Comparison of ENCODE assay signal across 8 cellular contexts in genomic region chr16:67236551-67237395, GRCh38. TPM values are rescaled to one million over a fixed set of nuclear protein-coding genes. Genes with fewer than 3 reads are reported as not detected.
DNase-seq lines count a peak whose midpoint lies in the region; ATAC-seq, FAIRE-seq and TF ChIP-seq lines count a peak whose summit lies in the region.

No MANE protein-coding gene starts in this region.

- peaks cover 4% of the 10 kb centered on the region for H4K20me1 ChIP-seq in K562 (replicated peaks; ENCODE audit: control insufficient read depth, insufficient read depth, low read length)

- peak; percentile 68 for FAIRE-seq in K562 (lab: Jason Lieb, UNC)

- no peak overlapping the region for H4K8ac ChIP-seq in mesendoderm (ENCODE audit: low read depth, low read length)

- peak overlapping the region; percentile 56 for H3K27ac ChIP-seq in CD4-positive, alpha-beta memory T cell (ENCODE audit: low read depth, low read length)
- H3K27ac ChIP-seq in K562 (ENCODE audit: extremely low read depth, low read depth, low read length) (peak overlapping the region; percentile 43; the same call in 1 of the 3 replicates), mesendoderm (ENCODE audit: low read depth, low read length) (no peak overlapping the region)

- no peaks in the 10 kb centered on the region for H3K79me1 ChIP-seq in mesendoderm (ENCODE audit: low read length)

- no peak overlapping the region for H2BK15ac ChIP-seq in mesendoderm (replicated peaks; ENCODE audit: low read depth)

- WGBS in K562 (ENCODE audit: insufficient coverage, low coverage, missing lambda C conversion rate) = 70% methylated on average over 22 of the region's 50 CpGs
- WGBS in mesendoderm (ENCODE audit: extremely low coverage, insufficient coverage, low lambda C conversion rate) = no CpG with 5 or more reads among the region's 50 CpGs

- peaks cover 25 to 49% of the 10 kb centered on the region in 2 donors for H3K36me3 Mint-ChIP-seq in CD4-positive, alpha-beta memory T cell
- H3K36me3 Mint-ChIP-seq in HFFc6 (ENCODE audit: low read depth) (peaks cover 38% of the 10 kb centered on the region), type B pancreatic cell (peaks cover 9% of the 10 kb centered on the region)

- H3K18ac ChIP-seq in mesendoderm (ENCODE audit: low read length) = no peak overlapping the region

- no peak overlapping the region for H3K56ac ChIP-seq in mesendoderm (ENCODE audit: low read length)

- H3K4me1 Mint-ChIP-seq in CD4-positive, alpha-beta memory T cell = peaks cover 8 to 26% (median 14%) of the 10 kb centered on the region in 4 donors
- H3K4me1 Mint-ChIP-seq in HFFc6 (ENCODE audit: low read depth) (peaks cover 24% of the 10 kb centered on the region), type B pancreatic cell (ENCODE audit: unreplicated experiment) (peaks cover 5% of the 10 kb centered on the region)

- TF ChIP-seq RAD21 in K562 (CRISPR knock-in tag; conservative IDR thresholded peaks at IDR 0.05 in 1 of 2, IDR thresholded peaks at IDR 0.05 in 1 of 2) = no peak

- no peak overlapping the region for H2AFZ ChIP-seq in K562 (ENCODE audit: low read depth, low read length)

- peak; percentile 83 to 87 (median 84) for DNase-seq in CD4-positive, alpha-beta memory T cell
- DNase-seq in HFFc6 = peak; percentile 42
- DNase-seq in UCSD-AML1 (lab: John Stamatoyannopoulos, UW; ENCODE audit: unreplicated experiment) = peak; percentile 74
- DNase-seq in K562 (ENCODE audit: extremely low read depth in 1 of 4, low spot score in 3 of 4) = peak; percentile 90 to 100 (median 98)
- peak; percentile 89 for DNase-seq in mesendoderm
- peak; percentile 75 for DNase-seq in type B pancreatic cell (ENCODE audit: extremely low spot score, unreplicated experiment)

- ATAC-seq in K562 (peak; percentile 97), HG02870 (IDR thresholded peaks at IDR 0.05; ENCODE audit: unreplicated experiment) (no peak), HG03520 (IDR thresholded peaks at IDR 0.05; ENCODE audit: unreplicated experiment) (no peak)

- no peaks in the 10 kb centered on the region for H3K27me3 ChIP-seq in CD4-positive, alpha-beta memory T cell (ENCODE audit: insufficient read depth, low read length)
- H3K27me3 ChIP-seq in K562 (ENCODE audit: control insufficient read depth in 2 of 2, insufficient read depth in 2 of 2, low read length in 2 of 2) (no peaks in the 10 kb centered on the region), mesendoderm (ENCODE audit: insufficient read depth, low read length, poor library complexity) (no peaks in the 10 kb centered on the region)

- H2AK5ac ChIP-seq in mesendoderm (ENCODE audit: low read length) = no peak overlapping the region

- no peak overlapping the region for H2BK120ac ChIP-seq in mesendoderm (ENCODE audit: low read depth, low read length)

- intact Hi-C loops in CD4-positive, alpha-beta memory T cell (cut with micrococcal nuclease) = loop anchor here (1.0 kb wide), 2 partner anchors 9 to 11 kb away; partner anchors contain the start of genes FHOD1 and TMEM208
- intact Hi-C loops in K562 (cut with micrococcal nuclease) = loop anchor here (5.0 kb wide), 1 partner anchor 41 kb away; the partner anchor contains the start of gene PLEKHG4

- in situ Hi-C loops in K562 (cut with MboI) = no loop called here

- TSS peak; percentile 10 for BruUV-seq in K562 (replicated peaks; lab: Mats Ljungman, UMichigan)

- H3K79me2 ChIP-seq in K562 (ENCODE audit: control insufficient read depth, insufficient read depth, low read length) (peaks cover 32% of the 10 kb centered on the region), mesendoderm (ENCODE audit: control insufficient read depth, insufficient read depth, low read length) (no peaks in the 10 kb centered on the region)

- H3K9ac ChIP-seq in K562 (ENCODE audit: insufficient read depth in 1 of 2, low read depth in 2 of 2, low read length in 2 of 2) (peak overlapping the region in 1 of 2 experiments; percentile 33; a peak in 1 of 4 replicates), mesendoderm (ENCODE audit: low read length) (no peak overlapping the region)

- POLR2A ChIA-PET in CD4-positive, alpha-beta memory T cell (lab: Charles Lee; ENCODE audit: partially characterized antibody) = interaction anchor here (0.5 to 17.2 kb wide), 7 partner anchors 9 to 356 kb away, joined by 3 to 259 read pairs (median 3); partner anchors contain the start of genes FHOD1, PDP2, SLC9A5 and TMEM208
- POLR2A ChIA-PET in K562 (lab: Yijun Ruan, JAX) = interaction anchor here (0.6 to 4.3 kb wide), 6 partner anchors 8 to 74 kb away, joined by 3 to 31 read pairs (median 4); partner anchors contain the start of genes SLC9A5 and TMEM208

- no peak overlapping the region for H3K23ac ChIP-seq in mesendoderm (ENCODE audit: low read length)

- H3K4ac ChIP-seq in mesendoderm (ENCODE audit: low read depth, low read length) = no peak overlapping the region

- peaks cover 13% of the 10 kb centered on the region for H3K4me1 ChIP-seq in CD4-positive, alpha-beta memory T cell (ENCODE audit: insufficient read depth, low read length)
- H3K4me1 ChIP-seq in K562 (replicated peaks in 1 of 2; ENCODE audit: control insufficient read depth in 2 of 2, insufficient read depth in 2 of 2, low read length in 2 of 2) = peaks cover 28 to 41% of the 10 kb centered on the region in 2 experiments
- peaks cover 11% of the 10 kb centered on the region for H3K4me1 ChIP-seq in mesendoderm (ENCODE audit: control insufficient read depth, low read depth, low read length)

- no peaks in the 10 kb centered on the region for H3K9me1 ChIP-seq in K562 (ENCODE audit: control insufficient read depth, insufficient read depth, low read length)

- H3K9me3 ChIP-seq in CD4-positive, alpha-beta memory T cell (ENCODE audit: control insufficient read depth in 1 of 2, low read length in 2 of 2) = no peaks in the 10 kb centered on the region
- H3K9me3 ChIP-seq in K562 (replicated peaks; ENCODE audit: control insufficient read depth, insufficient read depth, low read depth, low read length) = no peaks in the 10 kb centered on the region

- H3K9me3 Mint-ChIP-seq in CD4-positive, alpha-beta memory T cell = no peaks in the 10 kb centered on the region
- H3K9me3 Mint-ChIP-seq in HFFc6 = no peaks in the 10 kb centered on the region
- H3K9me3 Mint-ChIP-seq in type B pancreatic cell = no peaks in the 10 kb centered on the region

- TF ChIP-seq EP300 in K562 (IDR thresholded peaks at IDR 0.05; ENCODE audit: low read length) = no peak

- no peak for TF ChIP-seq POLR2A in K562 (conservative IDR thresholded peaks at IDR 0.05)

- no peak overlapping the region for H4K5ac ChIP-seq in mesendoderm (ENCODE audit: low read length)

- no peak for TF ChIP-seq CTCF in HFFc6 (IDR thresholded peaks at IDR 0.05)
- TF ChIP-seq CTCF in K562 (IDR thresholded peaks at IDR 0.05 in 2 of 3, conservative IDR thresholded peaks at IDR 0.05 in 1 of 3; ENCODE audit: insufficient read depth in 2 of 3, low read depth in 1 of 3, low read length in 3 of 3) = no peak
- TF ChIP-seq CTCF in type B pancreatic cell (conservative IDR thresholded peaks at IDR 0.05) = no peak

- H2BK5ac ChIP-seq in mesendoderm (ENCODE audit: low read length) = no peak overlapping the region

- CTCF ChIA-PET in CD4-positive, alpha-beta memory T cell (lab: Charles Lee; ENCODE audit: partially characterized antibody) = interaction anchor here (1.5 to 2.2 kb wide), 2 partner anchors 13 to 52 kb away, joined by 5 to 7 read pairs; no protein-coding TSS in a partner anchor
- CTCF ChIA-PET in K562 (lab: Yijun Ruan, JAX; ENCODE audit: low intra/inter-chr PET ratio) = interaction anchor here (0.6 kb wide), 1 partner anchor 209 kb away, joined by 5 read pairs; no protein-coding TSS in a partner anchor

- peak overlapping the region; percentile 92 to 99 (median 97) for H3K27ac Mint-ChIP-seq in CD4-positive, alpha-beta memory T cell
- H3K27ac Mint-ChIP-seq in HFFc6 (peak overlapping the region; percentile 61; the same call in 1 of the 2 replicates), type B pancreatic cell (no peak overlapping the region)

- peaks cover 32% of the 10 kb centered on the region for H3K36me3 ChIP-seq in CD4-positive, alpha-beta memory T cell (ENCODE audit: insufficient read depth, low read length)
- H3K36me3 ChIP-seq in K562 (ENCODE audit: control insufficient read depth, insufficient read depth, low read length) (peaks cover 86% of the 10 kb centered on the region; the same call in 2 of the 3 replicates), mesendoderm (ENCODE audit: control insufficient read depth, insufficient read depth, low read length) (peaks cover 11% of the 10 kb centered on the region)

- H3K4me3 Mint-ChIP-seq in CD4-positive, alpha-beta memory T cell = peak overlapping the region; percentile 71 to 88 (median 81)
- no peak overlapping the region for H3K4me3 Mint-ChIP-seq in HFFc6
- H3K4me3 Mint-ChIP-seq in type B pancreatic cell = no peak overlapping the region

- H3K27me3 Mint-ChIP-seq in CD4-positive, alpha-beta memory T cell = no peaks in the 10 kb centered on the region
- peaks cover 5% of the 10 kb centered on the region for H3K27me3 Mint-ChIP-seq in HFFc6 (ENCODE audit: insufficient read depth)
- no peaks in the 10 kb centered on the region for H3K27me3 Mint-ChIP-seq in type B pancreatic cell

- peak overlapping the region; percentile 17 for H3K4me3 ChIP-seq in CD4-positive, alpha-beta memory T cell (ENCODE audit: low read length in 2 of 2)
- H3K4me3 ChIP-seq in K562 = no peak overlapping the region
- no peak overlapping the region for H3K4me3 ChIP-seq in mesendoderm (ENCODE audit: low read length)

- H3K4me2 ChIP-seq in K562 (ENCODE audit: insufficient read depth, low read length) (peak overlapping the region; percentile 48), mesendoderm (ENCODE audit: low read length) (no peak overlapping the region)

RNA-seq across cellular contexts. Expression of gene TMEM208, which starts 9.8 kb away (rescaled TPM):
- 10 to 100 TPM; 35.5 to 35.7 TPM for total RNA-seq in CD4-positive, alpha-beta memory T cell
- 10 to 100 TPM; 84.3 to 99.1 TPM for polyA plus RNA-seq in CD4-positive, alpha-beta memory T cell
- total RNA-seq in HFFc6 (2021; fragmentation: NEBNext Ultra II Directional; extraction: Animal tissue kit (Norgen Biotek cat#: 25700)) = 10 to 100 TPM; 50.9 to 67.8 (median 58.4) TPM
- 63.5 and 134 TPM in 2 replicates for total RNA-seq in K562 (2011; cell fraction: chromatin; rRNA removed; ENCODE audit: low replicate concordance)
- total RNA-seq in K562 (2011; cell fraction: nucleolus; rRNA removed) = 154 and 182 TPM in 2 replicates
- total RNA-seq in K562 (2011; cell fraction: nucleoplasm; rRNA removed) = 105 and 122 TPM in 2 replicates
- total RNA-seq in K562 (2014; rRNA removed) (43.6 and 46.8 TPM in 2 replicates), K562 (2014; rRNA removed; fragmentation: Illumina TruSeq; extraction: Trizol) (25.2 and 31.8 TPM in 2 replicates), K562 (2015; rRNA removed; fragmentation: Illumina TruSeq; extraction: Trizol) (33.3 and 37.4 TPM in 2 replicates), K562 (2021) (46.5 and 54.3 TPM in 2 replicates), type B pancreatic cell (ENCODE audit: low replicate concordance) (49.2 and 64.4 TPM in 2 replicates)
- polyA plus RNA-seq in K562 (2011; rRNA removed) (55.8 and 67.8 TPM in 2 replicates), K562 (2014; fragmentation: Illumina TruSeq; extraction: Trizol) (54.1 and 61.7 TPM in 2 replicates), K562 (2014; fragmentation: Nextera tagmentation; extraction: Ambion mirVana) (100 to 1,000 TPM; 233 to 239 TPM), K562 (2014; rRNA removed) (64.4 and 72.6 TPM in 2 replicates)
- 113 and 129 TPM in 2 replicates for polyA plus RNA-seq in K562 (2011; cell fraction: cytosol; rRNA removed)
- polyA plus RNA-seq in K562 (2011; cell fraction: nucleus; rRNA removed) = 65.0 and 95.7 TPM in 2 replicates
- 48.4 and 51.3 TPM in 2 replicates for polyA plus RNA-seq in K562 (2012)
- 48.1 and 54.8 TPM in 2 replicates for polyA minus RNA-seq in K562 (2011; rRNA and poly(A)+ RNA removed)
- polyA minus RNA-seq in K562 (2011; cell fraction: cytosol; rRNA and poly(A)+ RNA removed) = 21.3 and 27.6 TPM in 2 replicates
- polyA minus RNA-seq in K562 (2011; cell fraction: nucleus; rRNA and poly(A)+ RNA removed) = 32.0 and 42.5 TPM in 2 replicates
- polyA plus RNA-seq in mesendoderm (2013, experiment 1 of 2) = 37.1 TPM
- polyA plus RNA-seq in mesendoderm (2013, experiment 2 of 2) = 34.1 TPM

RNA-seq across cellular contexts. Expression of gene FHOD1, which starts 10.5 kb away (rescaled TPM):
- 10 to 100 TPM; 56.0 to 63.3 TPM for total RNA-seq in CD4-positive, alpha-beta memory T cell
- 1 to 10 TPM; 3.3 to 5.9 TPM for polyA plus RNA-seq in CD4-positive, alpha-beta memory T cell
- 10 to 100 TPM; 46.3 to 55.9 (median 51.1) TPM for total RNA-seq in HFFc6 (2021; fragmentation: NEBNext Ultra II Directional; extraction: Animal tissue kit (Norgen Biotek cat#: 25700))
- total RNA-seq in K562 (2011; cell fraction: chromatin; rRNA removed; ENCODE audit: low replicate concordance) = 215 and 563 TPM in 2 replicates
- 341 and 352 TPM in 2 replicates for total RNA-seq in K562 (2011; cell fraction: nucleolus; rRNA removed)
- total RNA-seq in K562 (2011; cell fraction: nucleoplasm; rRNA removed) = 210 and 234 TPM in 2 replicates
- total RNA-seq in K562 (2014; rRNA removed) (47.9 and 57.6 TPM in 2 replicates), K562 (2014; rRNA removed; fragmentation: Illumina TruSeq; extraction: Trizol) (16.2 and 26.9 TPM in 2 replicates), K562 (2015; rRNA removed; fragmentation: Illumina TruSeq; extraction: Trizol) (21.1 and 21.8 TPM in 2 replicates), K562 (2021) (113 and 126 TPM in 2 replicates), type B pancreatic cell (ENCODE audit: low replicate concordance) (15.2 and 34.7 TPM in 2 replicates)
- polyA plus RNA-seq in K562 (2011; rRNA removed) (32.3 and 65.2 TPM in 2 replicates), K562 (2014; fragmentation: Illumina TruSeq; extraction: Trizol) (48.2 and 49.9 TPM in 2 replicates), K562 (2014; fragmentation: Nextera tagmentation; extraction: Ambion mirVana) (10 to 100 TPM; 18.7 to 19.2 TPM), K562 (2014; rRNA removed) (63.0 and 63.7 TPM in 2 replicates)
- 33.8 and 42.7 TPM in 2 replicates for polyA plus RNA-seq in K562 (2011; cell fraction: cytosol; rRNA removed)
- polyA plus RNA-seq in K562 (2011; cell fraction: nucleus; rRNA removed) = 385 and 440 TPM in 2 replicates
- polyA plus RNA-seq in K562 (2012) = 73.5 and 82.7 TPM in 2 replicates
- 19.6 and 21.8 TPM in 2 replicates for polyA minus RNA-seq in K562 (2011; rRNA and poly(A)+ RNA removed)
- polyA minus RNA-seq in K562 (2011; cell fraction: cytosol; rRNA and poly(A)+ RNA removed) = 36.4 and 51.4 TPM in 2 replicates
- 49.3 and 53.6 TPM in 2 replicates for polyA minus RNA-seq in K562 (2011; cell fraction: nucleus; rRNA and poly(A)+ RNA removed)
- polyA plus RNA-seq in mesendoderm (2013, experiment 1 of 2) = 37.1 TPM
- polyA plus RNA-seq in mesendoderm (2013, experiment 2 of 2) = 37.3 TPM

RNA-seq across cellular contexts. Expression of gene SLC9A5, which starts 12.0 kb away (rescaled TPM):
- 1 to 10 TPM; 1.7 to 2.1 TPM for total RNA-seq in CD4-positive, alpha-beta memory T cell
- polyA plus RNA-seq in CD4-positive, alpha-beta memory T cell = under 1 TPM in 1 of 2 donors, not detected in 1; 0.09 TPM
- total RNA-seq in HFFc6 (2021; fragmentation: NEBNext Ultra II Directional; extraction: Animal tissue kit (Norgen Biotek cat#: 25700)) = 1 to 10 TPM; 3.3 to 4.2 (median 3.7) TPM
- 11.2 and 22.6 TPM in 2 replicates for total RNA-seq in K562 (2011; cell fraction: chromatin; rRNA removed; ENCODE audit: low replicate concordance)
- total RNA-seq in K562 (2011; cell fraction: nucleolus; rRNA removed) = 13.6 and 15.5 TPM in 2 replicates
- 10.0 and 10.3 TPM in 2 replicates for total RNA-seq in K562 (2011; cell fraction: nucleoplasm; rRNA removed)
- total RNA-seq in K562 (2014; rRNA removed) = 1.2 and 1.6 TPM in 2 replicates
- 0.69 and 0.70 TPM in 2 replicates for total RNA-seq in K562 (2014; rRNA removed; fragmentation: Illumina TruSeq; extraction: Trizol)
- total RNA-seq in K562 (2015; rRNA removed; fragmentation: Illumina TruSeq; extraction: Trizol) = 0.72 TPM in 2 replicates
- total RNA-seq in K562 (2021) = 2.5 and 3.1 TPM in 2 replicates
- polyA plus RNA-seq in K562 (2011; rRNA removed) = 2.6 and 3.4 TPM in 2 replicates
- polyA plus RNA-seq in K562 (2011; cell fraction: cytosol; rRNA removed) = 1.8 and 2.4 TPM in 2 replicates
- polyA plus RNA-seq in K562 (2011; cell fraction: nucleus; rRNA removed) = 25.0 and 34.4 TPM in 2 replicates
- 2.1 and 3.4 TPM in 2 replicates for polyA plus RNA-seq in K562 (2012)
- 1.5 and 1.8 TPM in 2 replicates for polyA plus RNA-seq in K562 (2014; fragmentation: Illumina TruSeq; extraction: Trizol)
- polyA plus RNA-seq in K562 (2014; fragmentation: Nextera tagmentation; extraction: Ambion mirVana) = under 1 TPM; 0.06 to 0.07 TPM
- polyA plus RNA-seq in K562 (2014; rRNA removed) = 2.7 and 2.8 TPM in 2 replicates
- 1.2 and 1.3 TPM in 2 replicates for polyA minus RNA-seq in K562 (2011; rRNA and poly(A)+ RNA removed)
- polyA minus RNA-seq in K562 (2011; cell fraction: cytosol; rRNA and poly(A)+ RNA removed) = 0.91 and 1.5 TPM in 2 replicates
- polyA minus RNA-seq in K562 (2011; cell fraction: nucleus; rRNA and poly(A)+ RNA removed) = 4.4 and 4.7 TPM in 2 replicates
- polyA plus RNA-seq in mesendoderm (2013, experiment 1 of 2) = 1.1 TPM
- polyA plus RNA-seq in mesendoderm (2013, experiment 2 of 2) = 0.95 TPM
- total RNA-seq in type B pancreatic cell (ENCODE audit: low replicate concordance) = 1.0 and 4.4 TPM in 2 replicates

RNA-seq across cellular contexts. Expression of gene ELMO3, which starts 37.8 kb away (rescaled TPM):
- 10 to 100 TPM; 10.1 to 10.6 TPM for total RNA-seq in CD4-positive, alpha-beta memory T cell
- polyA plus RNA-seq in CD4-positive, alpha-beta memory T cell = not detected
- total RNA-seq in HFFc6 (2021; fragmentation: NEBNext Ultra II Directional; extraction: Animal tissue kit (Norgen Biotek cat#: 25700)) = 1 to 10 TPM in 3 of 6 experiments, under 1 TPM in 3; 0.79 to 1.3 (median 1.1) TPM
- total RNA-seq in K562 (2011; cell fraction: chromatin; rRNA removed; ENCODE audit: low replicate concordance) = 12.1 and 42.9 TPM in 2 replicates
- 32.0 and 40.1 TPM in 2 replicates for total RNA-seq in K562 (2011; cell fraction: nucleolus; rRNA removed)
- 12.4 and 17.4 TPM in 2 replicates for total RNA-seq in K562 (2011; cell fraction: nucleoplasm; rRNA removed)
- total RNA-seq in K562 (2014; rRNA removed) = 1.9 and 3.1 TPM in 2 replicates
- 0.48 and 0.58 TPM in 2 replicates for total RNA-seq in K562 (2014; rRNA removed; fragmentation: Illumina TruSeq; extraction: Trizol)
- total RNA-seq in K562 (2015; rRNA removed; fragmentation: Illumina TruSeq; extraction: Trizol) = 1.5 and 1.7 TPM in 2 replicates
- total RNA-seq in K562 (2021) = 3.9 and 4.6 TPM in 2 replicates
- polyA plus RNA-seq in K562 (2011; rRNA removed) = 2.5 and 4.0 TPM in 2 replicates
- polyA plus RNA-seq in K562 (2011; cell fraction: cytosol; rRNA removed) = 2.2 and 3.1 TPM in 2 replicates
- polyA plus RNA-seq in K562 (2011; cell fraction: nucleus; rRNA removed) = 35.2 and 59.8 TPM in 2 replicates
- polyA plus RNA-seq in K562 (2012) = 3.7 and 5.7 TPM in 2 replicates
- 0.82 and 1.3 TPM in 2 replicates for polyA plus RNA-seq in K562 (2014; fragmentation: Illumina TruSeq; extraction: Trizol)
- polyA plus RNA-seq in K562 (2014; fragmentation: Nextera tagmentation; extraction: Ambion mirVana) = under 1 TPM; 0.04 to 0.06 TPM
- polyA plus RNA-seq in K562 (2014; rRNA removed) = 5.1 and 5.2 TPM in 2 replicates
- 0.51 and 0.53 TPM in 2 replicates for polyA minus RNA-seq in K562 (2011; rRNA and poly(A)+ RNA removed)
- polyA minus RNA-seq in K562 (2011; cell fraction: cytosol; rRNA and poly(A)+ RNA removed) = 0.57 and 1.3 TPM in 2 replicates
- polyA minus RNA-seq in K562 (2011; cell fraction: nucleus; rRNA and poly(A)+ RNA removed) = 5.8 and 7.3 TPM in 2 replicates
- polyA plus RNA-seq in mesendoderm (2013, experiment 1 of 2) = 2.1 TPM
- 2.1 TPM for polyA plus RNA-seq in mesendoderm (2013, experiment 2 of 2)
- total RNA-seq in type B pancreatic cell (ENCODE audit: low replicate concordance) = 9.6 and 19.8 TPM in 2 replicates

RNA-seq across cellular contexts. Expression of gene PLEKHG4, which starts 42.6 kb away (rescaled TPM):
- 10 to 100 TPM; 17.3 to 24.0 TPM for total RNA-seq in CD4-positive, alpha-beta memory T cell
- 1 to 10 TPM; 4.3 to 4.9 TPM for polyA plus RNA-seq in CD4-positive, alpha-beta memory T cell
- total RNA-seq in HFFc6 (2021; fragmentation: NEBNext Ultra II Directional; extraction: Animal tissue kit (Norgen Biotek cat#: 25700)) = 10 to 100 TPM in 5 of 6 experiments, 1 to 10 TPM in 1; 8.6 to 14.1 (median 13.0) TPM
- total RNA-seq in K562 (2011; cell fraction: chromatin; rRNA removed; ENCODE audit: low replicate concordance) = 35.5 and 125 TPM in 2 replicates
- total RNA-seq in K562 (2011; cell fraction: nucleolus; rRNA removed) = 104 and 108 TPM in 2 replicates
- total RNA-seq in K562 (2011; cell fraction: nucleoplasm; rRNA removed) = 56.2 and 56.3 TPM in 2 replicates
- 25.2 and 30.8 TPM in 2 replicates for total RNA-seq in K562 (2014; rRNA removed)
- 8.4 and 12.2 TPM in 2 replicates for total RNA-seq in K562 (2014; rRNA removed; fragmentation: Illumina TruSeq; extraction: Trizol)
- 17.1 and 17.9 TPM in 2 replicates for total RNA-seq in K562 (2015; rRNA removed; fragmentation: Illumina TruSeq; extraction: Trizol)
- 32.8 and 35.4 TPM in 2 replicates for total RNA-seq in K562 (2021)
- 25.3 and 38.6 TPM in 2 replicates for polyA plus RNA-seq in K562 (2011; rRNA removed)
- 31.4 and 51.4 TPM in 2 replicates for polyA plus RNA-seq in K562 (2011; cell fraction: cytosol; rRNA removed)
- 233 and 335 TPM in 2 replicates for polyA plus RNA-seq in K562 (2011; cell fraction: nucleus; rRNA removed)
- 20.8 and 43.5 TPM in 2 replicates for polyA plus RNA-seq in K562 (2012)
- polyA plus RNA-seq in K562 (2014; fragmentation: Illumina TruSeq; extraction: Trizol) = 14.9 and 23.8 TPM in 2 replicates
- 1 to 10 TPM; 3.7 to 4.7 TPM for polyA plus RNA-seq in K562 (2014; fragmentation: Nextera tagmentation; extraction: Ambion mirVana)
- 33.5 and 36.8 TPM in 2 replicates for polyA plus RNA-seq in K562 (2014; rRNA removed)
- polyA minus RNA-seq in K562 (2011; rRNA and poly(A)+ RNA removed) = 8.0 and 10.5 TPM in 2 replicates
- polyA minus RNA-seq in K562 (2011; cell fraction: cytosol; rRNA and poly(A)+ RNA removed) = 19.2 and 26.7 TPM in 2 replicates
- 35.8 and 36.2 TPM in 2 replicates for polyA minus RNA-seq in K562 (2011; cell fraction: nucleus; rRNA and poly(A)+ RNA removed)
- 1.8 TPM for polyA plus RNA-seq in mesendoderm (2013, experiment 1 of 2)
- polyA plus RNA-seq in mesendoderm (2013, experiment 2 of 2) = 2.0 TPM
- 2.9 and 3.8 TPM in 2 replicates for total RNA-seq in type B pancreatic cell (ENCODE audit: low replicate concordance)

Comparison
In these comparisons a context has a peak if more than half of its experiments do, and no peak if none do; other contexts are left out.
1. DNase-seq: peak in every context shown above with its lines; median percentile 98 in K562; 89 in mesendoderm; 84 in CD4-positive, alpha-beta memory T cell; 75 in type B pancreatic cell; 74 in UCSD-AML1; 42 in HFFc6.
2. H3K4me3 ChIP-seq: peak in CD4-positive, alpha-beta memory T cell (2 of 2); none in K562 (single experiment) and mesendoderm (single experiment).
3. H3K4me3 Mint-ChIP-seq: peak in CD4-positive, alpha-beta memory T cell (8 of 8); none in HFFc6 (single experiment) and type B pancreatic cell (single experiment).